ENCODE assay signal across 8 cellular contexts in genomic region chr12:39441963-39442894, GRCh38. TPM values are rescaled to one million over a fixed set of nuclear protein-coding genes. Genes with fewer than 3 reads are reported as not detected.
DNase-seq lines count a peak whose midpoint lies in the region; ATAC-seq and TF ChIP-seq lines count a peak whose summit lies in the region.

No MANE protein-coding gene starts in this region.

- peak overlapping the region; percentile 60 for H3K4me3 ChIP-seq in CD4-positive, CD25-positive, alpha-beta regulatory T cell (ENCODE audit: low read depth, low read length)
- H3K4me3 ChIP-seq in adrenal gland (peak overlapping the region; percentile 55 to 89 (median 74)), vagina (peak overlapping the region; percentile 82 to 83)

- peaks cover 10% of the 10 kb centered on the region for H3K4me1 ChIP-seq in CD4-positive, CD25-positive, alpha-beta regulatory T cell (ENCODE audit: control insufficient read depth, insufficient read depth, low read length, poor library complexity, severe bottlenecking)
- H3K4me1 ChIP-seq in adrenal gland (replicated peaks in 1 of 2): peaks cover 4 to 7% of the 10 kb centered on the region in 2 donors
- H3K4me1 ChIP-seq in vagina: peaks cover 10% of the 10 kb centered on the region

- no peak for ATAC-seq in CD4-positive, CD25-positive, alpha-beta regulatory T cell (ENCODE audit: low read depth in 2 of 2)

- H3K36me3 ChIP-seq in CD4-positive, CD25-positive, alpha-beta regulatory T cell (ENCODE audit: control insufficient read depth, insufficient read depth, low read length): no peaks in the 10 kb centered on the region
- H3K36me3 ChIP-seq in adrenal gland (replicated peaks in 1 of 2) (no peaks in the 10 kb centered on the region), vagina (no peaks in the 10 kb centered on the region)

- H3K27ac Mint-ChIP-seq in CD4-positive, CD25-positive, alpha-beta regulatory T cell: peak overlapping the region; percentile 89 to 97 (median 93)

- intact Hi-C loops in adrenal gland (cut with DNase I): no loop called here
- intact Hi-C loops in vagina (cut with DNase I): no loop called here

- TF ChIP-seq POLR2A in adrenal gland (IDR thresholded peaks at IDR 0.05) (no peak), vagina (IDR thresholded peaks at IDR 0.05) (no peak)

- peaks cover 13 to 25% (median 17%) of the 10 kb centered on the region in 4 donors for H3K4me1 Mint-ChIP-seq in CD4-positive, CD25-positive, alpha-beta regulatory T cell

- peaks cover 13% of the 10 kb centered on the region for H3K27me3 Mint-ChIP-seq in CD4-positive, CD25-positive, alpha-beta regulatory T cell

- 2 to 13% (median 5%) methylated on average over 10 to 58 of the region's 58 CpGs for WGBS in adrenal gland, 4 donors

- TF ChIP-seq CTCF in GM20000 (IDR thresholded peaks at IDR 0.05; ENCODE audit: extremely low read depth, missing control alignments): no peak
- no peak for TF ChIP-seq CTCF in adrenal gland (IDR thresholded peaks at IDR 0.05)
- no peak for TF ChIP-seq CTCF in vagina (IDR thresholded peaks at IDR 0.05)

- H3K27me3 ChIP-seq in CD4-positive, CD25-positive, alpha-beta regulatory T cell (ENCODE audit: control insufficient read depth, insufficient read depth, low read length): no peaks in the 10 kb centered on the region
- H3K27me3 ChIP-seq in adrenal gland (no peaks in the 10 kb centered on the region), vagina (no peaks in the 10 kb centered on the region)

- no peaks in the 10 kb centered on the region for H3K9me3 Mint-ChIP-seq in CD4-positive, CD25-positive, alpha-beta regulatory T cell

- H3K4me3 Mint-ChIP-seq in CD4-positive, CD25-positive, alpha-beta regulatory T cell: peak overlapping the region; percentile 94 to 99 (median 96)

- H3K9me3 ChIP-seq in CD4-positive, CD25-positive, alpha-beta regulatory T cell (ENCODE audit: control insufficient read depth in 2 of 2, low read length in 2 of 2): no peaks in the 10 kb centered on the region
- no peaks in the 10 kb centered on the region for H3K9me3 ChIP-seq in adrenal gland (replicated peaks in 1 of 3)
- H3K9me3 ChIP-seq in vagina: no peaks in the 10 kb centered on the region

- H3K27ac ChIP-seq in CD4-positive, CD25-positive, alpha-beta regulatory T cell (ENCODE audit: insufficient read depth, low read length, poor library complexity, severe bottlenecking): peak overlapping the region; percentile 71
- H3K27ac ChIP-seq in adrenal gland (peak overlapping the region; percentile 60 to 94 (median 90)), vagina (peak overlapping the region; percentile 89)

- no peaks in the 10 kb centered on the region for H3K36me3 Mint-ChIP-seq in CD4-positive, CD25-positive, alpha-beta regulatory T cell

- DNase-seq in CD4-positive, CD25-positive, alpha-beta regulatory T cell: peak in 1 of 3 donors; percentile 39
- DNase-seq in GM20000 (ENCODE audit: low spot score) (peak; percentile 46), HK-2 (ENCODE audit: unreplicated experiment) (peak; percentile 64), SK-N-DZ (ENCODE audit: low spot score) (peak; percentile 77), adrenal gland (peak; percentile 46 to 69 (median 51)), hepatic stellate cell (ENCODE audit: low spot score) (peak; percentile 12), renal cortical epithelial cell (ENCODE audit: low read depth) (peak; percentile 70), vagina (ENCODE audit: extremely low spot score in 2 of 2) (no peak)

RNA-seq across cellular contexts. Expression of gene KIF21A, which starts 0.7 kb away (rescaled TPM):
- 10.7 TPM for total RNA-seq in CD4-positive, CD25-positive, alpha-beta regulatory T cell
- 1 to 10 TPM; 1.7 to 4.0 (median 2.1) TPM for polyA plus RNA-seq in CD4-positive, CD25-positive, alpha-beta regulatory T cell
- 239 and 265 TPM in 2 replicates for polyA plus RNA-seq in SK-N-DZ (2014; cell fraction: cytosol; rRNA removed)
- polyA plus RNA-seq in SK-N-DZ (2014; cell fraction: nucleus; rRNA removed): 304 and 383 TPM in 2 replicates
- total RNA-seq in adrenal gland: 10 to 100 TPM in 4 of 8 donors, 1 to 10 TPM in 4; 5.9 to 24.0 (median 11.0) TPM
- polyA plus RNA-seq in adrenal gland: 10 to 100 TPM in 1 of 3 donors, 1 to 10 TPM in 2; 5.8 to 29.7 (median 6.3) TPM
- total RNA-seq in renal cortical epithelial cell: 20.5 and 62.0 TPM in 2 replicates
- 26.3 TPM for total RNA-seq in vagina

Comparison
In these comparisons a context has a peak if more than half of its experiments do, and no peak if none do; other contexts are left out.
1. DNase-seq: peak in GM20000 (single experiment), HK-2 (single experiment), SK-N-DZ (single experiment), adrenal gland (7 of 7), hepatic stellate cell (single experiment) and renal cortical epithelial cell (single experiment); none in vagina (0 of 2).
2. Peak in every context shown above with its lines, with median percentiles within 50 percentile points of each other: H3K27ac ChIP-seq and H3K4me3 ChIP-seq.